In genomic region chr17:29178750-29179231, GRCh38 we compare ENCODE assay signal across 9 cellular contexts. TPM values are rescaled to one million over a fixed set of nuclear protein-coding genes. Genes with fewer than 3 reads are reported as not detected.
DNase-seq lines count a peak whose midpoint lies in the region; ATAC-seq and TF ChIP-seq lines count a peak whose summit lies in the region.
"Had no signal": no experiment of that assay in that cellular context is flagged by ENCODE, and none has a peak within 500 bp of the region (broad histone marks: within the 10 kb centered on the region; RNA-seq: fewer than 3 reads in every experiment).

No MANE protein-coding gene starts in this region.

- H3K9me3 ChIP-seq in MM.1S (replicated peaks; ENCODE audit: insufficient read depth, low read length) (no peaks in the 10 kb centered on the region), ectodermal cell (ENCODE audit: control insufficient read depth, low read length) (no peaks in the 10 kb centered on the region), Karpas-422 (ENCODE audit: low read length) (no peaks in the 10 kb centered on the region)

- H3K36me3 ChIP-seq in MM.1S (replicated peaks; ENCODE audit: insufficient read depth, low read length) (no peaks in the 10 kb centered on the region), ectodermal cell (ENCODE audit: control insufficient read depth, insufficient read depth, low read length) (no peaks in the 10 kb centered on the region), Karpas-422 (ENCODE audit: insufficient read depth, low read length) (no peaks in the 10 kb centered on the region)

- H3F3A ChIP-seq in MM.1S (ENCODE audit: insufficient read depth, low read length) = peaks cover 22% of the 10 kb centered on the region

- peaks cover 39% of the 10 kb centered on the region for H3K4me1 ChIP-seq in MM.1S (ENCODE audit: low read length)
- peaks cover 23% of the 10 kb centered on the region for H3K4me1 ChIP-seq in ectodermal cell (ENCODE audit: control insufficient read depth, insufficient read depth, low read length)
- H3K4me1 ChIP-seq in Karpas-422 (ENCODE audit: low read length) = peaks cover 26% of the 10 kb centered on the region

- H3K27ac ChIP-seq in MM.1S (ENCODE audit: low read length) = no peak overlapping the region
- H3K27ac ChIP-seq in ectodermal cell (ENCODE audit: insufficient read depth, low read depth, low read length, poor library complexity, severe bottlenecking) = no peak overlapping the region
- no peak overlapping the region for H3K27ac ChIP-seq in Karpas-422 (ENCODE audit: low read length)

- H3K4me3 ChIP-seq in MM.1S (ENCODE audit: low read length) (no peak overlapping the region), ectodermal cell (ENCODE audit: insufficient read depth, low read depth, low read length) (peak overlapping the region; percentile 57), Karpas-422 (ENCODE audit: low read length) (no peak overlapping the region)

- H3K9me2 ChIP-seq in MM.1S (replicated peaks; ENCODE audit: insufficient read depth, low read length) (no peaks in the 10 kb centered on the region), Karpas-422 (replicated peaks; ENCODE audit: insufficient read depth, low read length) (no peaks in the 10 kb centered on the region)

- H3K4me2 ChIP-seq in MM.1S (ENCODE audit: low read depth, low read length) (peak overlapping the region; percentile 92), Karpas-422 (ENCODE audit: low read depth, low read length, poor library complexity, severe bottlenecking) (no peak overlapping the region)

- no peak for ATAC-seq in naive thymus-derived CD8-positive, alpha-beta T cell
- ATAC-seq in HG03521 (IDR thresholded peaks at IDR 0.05; ENCODE audit: unreplicated experiment) (no peak), GM18511 (IDR thresholded peaks at IDR 0.05; ENCODE audit: unreplicated experiment) (no peak)
- ATAC-seq: activated naive CD4-positive, alpha-beta T cell treated with anti-CD3 and anti-CD28 coated beads, Interleukin-2, amount 50 U/mL, for 72 hours had no signal

- no peaks in the 10 kb centered on the region for H3K9me3 Mint-ChIP-seq in naive thymus-derived CD8-positive, alpha-beta T cell
- H3K9me3 Mint-ChIP-seq: activated naive CD4-positive, alpha-beta T cell treated with anti-CD3 and anti-CD28 coated beads, Interleukin-2, amount 50 U/mL, for 72 hours had no signal

- TF ChIP-seq CTCF in MM.1S (IDR thresholded peaks at IDR 0.05; ENCODE audit: low read length) = no peak

- H3K4me3 Mint-ChIP-seq in naive thymus-derived CD8-positive, alpha-beta T cell = peak overlapping the region; percentile 38 to 80 (median 58)

- H3K27me3 ChIP-seq in MM.1S (replicated peaks; ENCODE audit: insufficient read depth, low read length) (no peaks in the 10 kb centered on the region), ectodermal cell (ENCODE audit: control insufficient read depth, insufficient read depth, low read length, poor library complexity, severe bottlenecking) (peaks cover 27% of the 10 kb centered on the region), Karpas-422 (ENCODE audit: low read length) (no peaks in the 10 kb centered on the region)

- no peaks in the 10 kb centered on the region for H3K36me3 Mint-ChIP-seq in naive thymus-derived CD8-positive, alpha-beta T cell
- H3K36me3 Mint-ChIP-seq: activated naive CD4-positive, alpha-beta T cell treated with anti-CD3 and anti-CD28 coated beads, Interleukin-2, amount 50 U/mL, for 72 hours had no signal

- DNase-seq in AG08396 (ENCODE audit: low spot score) (peak; percentile 33), MM.1S (no peak), Karpas-422 (no peak), DMS 273 (lab: John Stamatoyannopoulos, UW; ENCODE audit: unreplicated experiment) (no peak)
- DNase-seq in naive thymus-derived CD8-positive, alpha-beta T cell = no peak

- 27 to 34% methylated on average over 8 of the region's 8 CpGs for WGBS in ectodermal cell, 2 experiments

- H3K79me2 ChIP-seq in MM.1S (ENCODE audit: low read length) (peaks cover 15% of the 10 kb centered on the region), Karpas-422 (ENCODE audit: low read length) (no peaks in the 10 kb centered on the region)

- H2AFZ ChIP-seq in MM.1S (ENCODE audit: low read length) (no peak overlapping the region), Karpas-422 (ENCODE audit: low read length) (no peak overlapping the region)

- H3K9ac ChIP-seq in MM.1S (ENCODE audit: low read length) (no peak overlapping the region), Karpas-422 (ENCODE audit: low read length) (no peak overlapping the region)

- peaks cover 9 to 31% (median 27%) of the 10 kb centered on the region in 4 donors for H3K4me1 Mint-ChIP-seq in naive thymus-derived CD8-positive, alpha-beta T cell

- POLR2A ChIA-PET in naive thymus-derived CD8-positive, alpha-beta T cell (lab: Charles Lee) = interaction anchor here (0.7 to 7.2 kb wide), 4 partner anchors 14 to 1703 kb away, joined by 3 to 64 read pairs (median 6); no protein-coding TSS in a partner anchor

- H4K20me1 ChIP-seq in MM.1S (ENCODE audit: insufficient read depth, low read length) (no peaks in the 10 kb centered on the region), Karpas-422 (ENCODE audit: insufficient read depth, low read depth, low read length) (no peaks in the 10 kb centered on the region)

- no peaks in the 10 kb centered on the region for H3K27me3 Mint-ChIP-seq in naive thymus-derived CD8-positive, alpha-beta T cell

- H3K27ac Mint-ChIP-seq in naive thymus-derived CD8-positive, alpha-beta T cell = peak overlapping the region in 4 of 10 donors; percentile 15 to 96 (median 58)

RNA-seq across cellular contexts. Expression of gene MYO18A, which starts 1.4 kb away (rescaled TPM):
- 33.1 TPM for polyA plus RNA-seq in ectodermal cell (2013, experiment 1 of 4)
- 37.6 TPM for polyA plus RNA-seq in ectodermal cell (2013, experiment 2 of 4)
- 25.2 TPM for polyA plus RNA-seq in ectodermal cell (2013, experiment 3 of 4)
- 25.3 TPM for polyA plus RNA-seq in ectodermal cell (2013, experiment 4 of 4)
- total RNA-seq in naive thymus-derived CD8-positive, alpha-beta T cell = 10 to 100 TPM; 63.6 to 69.3 TPM
- 10 to 100 TPM in 1 of 3 donors, 1 to 10 TPM in 2; 4.6 to 12.6 (median 5.9) TPM for polyA plus RNA-seq in naive thymus-derived CD8-positive, alpha-beta T cell
- 16.4 and 54.6 TPM in 2 replicates for total RNA-seq in Karpas-422 (2014; rRNA removed; shearing (Covaris generic); ENCODE audit: low replicate concordance)
